In genomic region chr21:33403786-33404571, GRCh38 we compare ENCODE assay signal across 1 cellular context.
TF ChIP-seq lines count a peak whose summit lies in the region.

No MANE protein-coding gene starts in this region.

TF ChIP-seq in GM12878, 131 proteins besides CTCF, POLR2A, EP300 and RAD21 (continued from another document):
- TF ChIP-seq USF1 (IDR thresholded peaks at IDR 0.05; ENCODE audit: borderline replicate concordance, extremely low read length, insufficient read depth, low read depth, low read length) (no peak), IKZF1 (conservative IDR thresholded peaks at IDR 0.05) (peak; percentile 30), ZSCAN29 (IDR thresholded peaks at IDR 0.05) (no peak), NR2F1 (conservative IDR thresholded peaks at IDR 0.05) (no peak), GATAD2B (conservative IDR thresholded peaks at IDR 0.05; ENCODE audit: low read depth) (peak; percentile 39; the same call in 1 of the 2 replicates), TAF1 (IDR thresholded peaks at IDR 0.05; ENCODE audit: borderline replicate concordance, low read depth, low read length) (peak; percentile 25; the same call in 1 of the 2 replicates), EED (IDR thresholded peaks at IDR 0.05; ENCODE audit: low read depth) (no peak), PML (IDR thresholded peaks at IDR 0.05; ENCODE audit: low read length) (peak; percentile 42; the same call in 1 of the 2 replicates), SIN3A (IDR thresholded peaks at IDR 0.05; ENCODE audit: low read depth, low read length) (no peak), MLLT1 (IDR thresholded peaks at IDR 0.05) (peak; percentile 79), SMAD1 (IDR thresholded peaks at IDR 0.05; ENCODE audit: low read depth, partially characterized antibody) (peak; percentile 15), DPF2 (IDR thresholded peaks at IDR 0.05) (no peak; the same call in 1 of the 2 replicates), POLR2AphosphoS2 (IDR thresholded peaks at IDR 0.05; ENCODE audit: low read depth, low read length) (0 out of 2 replicates have a peak, but pooled peaks have one; percentile 25), BRCA1 (IDR thresholded peaks at IDR 0.05; ENCODE audit: low read depth, low read length) (no peak), NR2C2 (IDR thresholded peaks at IDR 0.05; ENCODE audit: borderline replicate concordance, control insufficient read depth, insufficient read length, low read depth) (no peak), ZBTB4 (CRISPR knock-in tag; IDR thresholded peaks at IDR 0.05) (0 out of 2 replicates have a peak, but pooled peaks have one; percentile 20), ZBTB40 (IDR thresholded peaks at IDR 0.05; ENCODE audit: borderline replicate concordance) (peak; percentile 13; the same call in 1 of the 2 replicates), CEBPB (IDR thresholded peaks at IDR 0.05; ENCODE audit: borderline replicate concordance in 1 of 2, low read depth in 2 of 2, low read length in 2 of 2) (no peak), NKRF (conservative IDR thresholded peaks at IDR 0.05) (peak; percentile 36; the same call in 1 of the 2 replicates), ZNF217 (IDR thresholded peaks at IDR 0.05) (no peak), SMAD5 (IDR thresholded peaks at IDR 0.05; ENCODE audit: low read depth) (peak; percentile 31; the same call in 1 of the 2 replicates), ZNF622 (IDR thresholded peaks at IDR 0.05) (no peak), JUND (IDR thresholded peaks at IDR 0.05; ENCODE audit: low read depth, low read length) (no peak), ZNF207 (IDR thresholded peaks at IDR 0.05; ENCODE audit: borderline replicate concordance) (no peak; the same call in 1 of the 2 replicates), E2F4 (IDR thresholded peaks at IDR 0.05; ENCODE audit: low read depth, low read length) (no peak), ZNF592 (IDR thresholded peaks at IDR 0.05) (no peak), CREM (IDR thresholded peaks at IDR 0.05; ENCODE audit: low read depth) (no peak), NBN (IDR thresholded peaks at IDR 0.05) (no peak; the same call in 1 of the 2 replicates), KLF5 (IDR thresholded peaks at IDR 0.05; ENCODE audit: partially characterized antibody) (no peak), CREB1 (IDR thresholded peaks at IDR 0.05; ENCODE audit: low read depth) (no peak), SMARCA5 (IDR thresholded peaks at IDR 0.05) (no peak; the same call in 1 of the 2 replicates), KAT2A (conservative IDR thresholded peaks at IDR 0.05; ENCODE audit: control insufficient read depth, low read depth, low read length) (no peak), SIX5 (IDR thresholded peaks at IDR 0.05; ENCODE audit: low read depth, low read length, severe bottlenecking) (no peak), MAX (IDR thresholded peaks at IDR 0.05; ENCODE audit: low read depth, low read length) (peak; percentile 37; the same call in 1 of the 2 replicates), MEF2B (IDR thresholded peaks at IDR 0.05; ENCODE audit: partially characterized antibody, poor library complexity, severe bottlenecking) (no peak)
